In genomic region chr11:18013790-18014507, GRCh38 we compare ENCODE assay signal across 8 cellular contexts. TPM values are rescaled to one million over a fixed set of nuclear protein-coding genes. Genes with fewer than 3 reads are reported as not detected.
A peak's percentile ranks its signal among the peaks of the same experiment; 100 is the strongest.
DNase-seq lines count a peak whose midpoint lies in the region; ATAC-seq and TF ChIP-seq lines count a peak whose summit lies in the region.

No MANE protein-coding gene starts in this region.

- peak; percentile 34 for DNase-seq in DMS153 (lab: John Stamatoyannopoulos, UW)
- DNase-seq in DMS153 treated with DMSO at 0.1 percent for 48 hours (lab: John Stamatoyannopoulos, UW; ENCODE audit: unreplicated experiment): no peak
- no peak for DNase-seq in PC-3
- DNase-seq in nephron progenitor cell: peak; percentile 5
- no peak for DNase-seq in epidermal melanocyte (ENCODE audit: insufficient read length, low spot score)
- no peak for DNase-seq in effector CD8-positive, alpha-beta T cell (lab: John Stamatoyannopoulos, UW)

- H3K9me3 ChIP-seq in PC-3 (ENCODE audit: low read length) (no peaks in the 10 kb centered on the region), duodenal mucosa (ENCODE audit: control insufficient read depth in 1 of 2, low read length in 2 of 2) (no peaks in the 10 kb centered on the region)

- peak overlapping the region; percentile 99 for H2AFZ ChIP-seq in PC-3 (ENCODE audit: low read length)

- H3K4me1 Mint-ChIP-seq in nephron progenitor cell: peaks cover 28% of the 10 kb centered on the region

- peaks cover 43% of the 10 kb centered on the region for H3K27me3 Mint-ChIP-seq in nephron progenitor cell (ENCODE audit: low read depth, poor library complexity)

- CTCF ChIA-PET in PC-3 (lab: Charles Lee): no interaction called here

- H3K4me2 ChIP-seq in PC-3 (ENCODE audit: low read length): peak overlapping the region; percentile 98

- POLR2A ChIA-PET in PC-3 (lab: Charles Lee; ENCODE audit: unreplicated experiment): no interaction called here

- H3K4me3 Mint-ChIP-seq in nephron progenitor cell: peak overlapping the region; percentile 94

- H3K4me3 ChIP-seq in PC-3 (ENCODE audit: low read length): peak overlapping the region; percentile 85
- H3K4me3 ChIP-seq in duodenal mucosa (ENCODE audit: low read depth in 1 of 2, low read length in 2 of 2): peak overlapping the region; percentile 90 to 94

- H3K36me3 ChIP-seq in PC-3 (ENCODE audit: low read depth, low read length): no peaks in the 10 kb centered on the region
- H3K36me3 ChIP-seq in duodenal mucosa (ENCODE audit: control insufficient read depth in 1 of 2, insufficient read depth in 2 of 2, low read length in 2 of 2): no peaks in the 10 kb centered on the region

- H3K36me3 Mint-ChIP-seq in nephron progenitor cell (ENCODE audit: low read depth): no peaks in the 10 kb centered on the region

- H3K9me2 ChIP-seq in PC-3 (replicated peaks; ENCODE audit: low read length): no peaks in the 10 kb centered on the region

- peaks cover 22% of the 10 kb centered on the region for H3K79me2 ChIP-seq in PC-3 (ENCODE audit: low read length)

- H4K20me1 ChIP-seq in PC-3 (ENCODE audit: low read length): no peaks in the 10 kb centered on the region

- H3K9ac ChIP-seq in PC-3 (ENCODE audit: low read length) (no peak overlapping the region), duodenal mucosa (ENCODE audit: low read depth in 1 of 2, low read length in 2 of 2) (peak overlapping the region; percentile 80 to 85)

- H3K27ac ChIP-seq in PC-3 (ENCODE audit: low read length): no peak overlapping the region
- no peak overlapping the region for H3K27ac ChIP-seq in duodenal mucosa (ENCODE audit: low read depth, low read length)

- no peaks in the 10 kb centered on the region for H3K9me3 Mint-ChIP-seq in nephron progenitor cell

- TF ChIP-seq CTCF in PC-3 (conservative IDR thresholded peaks at IDR 0.05; ENCODE audit: low read depth, low read length): no peak
- no peak for TF ChIP-seq CTCF in nephron progenitor cell (IDR thresholded peaks at IDR 0.05)

- intact Hi-C loops in PC-3 (cut with micrococcal nuclease): loop anchor here (1.0 to 5.0 kb wide), 2 partner anchors 22 to 93 kb away; partner anchors contain the start of gene SAAL1

- ATAC-seq in PC-3: no peak
- ATAC-seq in GM21737 (IDR thresholded peaks at IDR 0.05; ENCODE audit: unreplicated experiment): no peak

- H3K27me3 ChIP-seq in PC-3 (ENCODE audit: low read length) (no peaks in the 10 kb centered on the region), duodenal mucosa (ENCODE audit: control insufficient read depth in 1 of 2, insufficient read depth in 2 of 2, low read length in 2 of 2) (peaks cover 0 to 6% of the 10 kb centered on the region in 2 donors)

- BruUV-seq in PC-3 (replicated peaks; lab: Mats Ljungman, UMichigan): no TSS peak

- no peak overlapping the region for H3K27ac Mint-ChIP-seq in nephron progenitor cell

- H3K4me1 ChIP-seq in PC-3 (ENCODE audit: insufficient read depth, low read length) (peaks cover 15% of the 10 kb centered on the region; the same call in 1 of the 2 replicates), duodenal mucosa (ENCODE audit: control insufficient read depth in 1 of 2, insufficient read depth in 2 of 2, low read length in 2 of 2) (peaks cover 5 to 13% of the 10 kb centered on the region in 2 donors)

- no peaks in the 10 kb centered on the region for H3F3A ChIP-seq in PC-3 (ENCODE audit: low read length, unreplicated experiment)

RNA-seq across cellular contexts. Expression of gene SERGEF, which starts 1.1 kb away (rescaled TPM):
- total RNA-seq in PC-3 (2014; rRNA removed): 13.7 and 14.0 TPM in 2 replicates

RNA-seq across cellular contexts. Expression of gene TPH1, which starts 32.1 kb away (rescaled TPM):
- 0.07 TPM in 1 of 2 replicates, not detected in the other for total RNA-seq in PC-3 (2014; rRNA removed)

Comparison
In these comparisons a context has a peak if more than half of its experiments do, and no peak if none do; other contexts are left out.
1. DNase-seq: peak in DMS153 (single experiment) and nephron progenitor cell (single experiment); none in DMS153 treated with DMSO at 0.1 percent for 48 hours (single experiment), PC-3 (single experiment), epidermal melanocyte (single experiment) and effector CD8-positive, alpha-beta T cell (single experiment).